In the genomic region with DNA sequence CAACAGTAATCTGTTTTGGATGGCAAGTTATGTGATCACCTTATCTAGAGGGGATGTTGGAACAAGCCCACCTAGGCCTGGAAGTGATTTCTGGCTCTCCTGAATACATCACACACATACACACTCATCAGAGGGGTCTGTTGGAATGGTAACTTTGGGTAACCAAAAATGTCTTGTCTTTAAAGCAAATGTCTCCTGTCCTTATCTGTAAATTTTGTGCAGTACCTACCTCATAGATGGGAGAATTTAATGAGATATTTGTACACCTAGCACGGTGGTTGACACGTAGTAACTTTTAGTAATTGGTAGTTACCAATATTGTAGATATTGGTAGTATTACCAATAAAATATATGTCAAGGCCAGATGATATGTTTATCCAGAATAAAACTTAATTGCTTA, we compare ENCODE assay signal across 1 cellular context.
TF ChIP-seq lines count a peak whose summit lies in the region.

No MANE protein-coding gene starts in this region.

TF ChIP-seq in HEK293, 187 proteins besides CTCF, POLR2A, EP300 and RAD21:
- peak; percentile 59; the same call in 1 of the 2 replicates for TF ChIP-seq ZNF664 (tag by site-specific recombination; IDR thresholded peaks at IDR 0.05)
- TF ChIP-seq ZNF624 (tag by site-specific recombination; IDR thresholded peaks at IDR 0.05) = no peak
- TF ChIP-seq SP3 (tag by site-specific recombination; IDR thresholded peaks at IDR 0.05) = no peak
- no peak for TF ChIP-seq ZNF776 (tag by site-specific recombination; IDR thresholded peaks at IDR 0.05; ENCODE audit: borderline replicate concordance)
- TF ChIP-seq ZNF391 (tag by site-specific recombination; IDR thresholded peaks at IDR 0.05; ENCODE audit: borderline replicate concordance, low read depth) = no peak
- no peak for TF ChIP-seq ZNF48 (tag by site-specific recombination; IDR thresholded peaks at IDR 0.05)
